Comparison of ENCODE assay signal across 8 cellular contexts in the genomic region with DNA sequence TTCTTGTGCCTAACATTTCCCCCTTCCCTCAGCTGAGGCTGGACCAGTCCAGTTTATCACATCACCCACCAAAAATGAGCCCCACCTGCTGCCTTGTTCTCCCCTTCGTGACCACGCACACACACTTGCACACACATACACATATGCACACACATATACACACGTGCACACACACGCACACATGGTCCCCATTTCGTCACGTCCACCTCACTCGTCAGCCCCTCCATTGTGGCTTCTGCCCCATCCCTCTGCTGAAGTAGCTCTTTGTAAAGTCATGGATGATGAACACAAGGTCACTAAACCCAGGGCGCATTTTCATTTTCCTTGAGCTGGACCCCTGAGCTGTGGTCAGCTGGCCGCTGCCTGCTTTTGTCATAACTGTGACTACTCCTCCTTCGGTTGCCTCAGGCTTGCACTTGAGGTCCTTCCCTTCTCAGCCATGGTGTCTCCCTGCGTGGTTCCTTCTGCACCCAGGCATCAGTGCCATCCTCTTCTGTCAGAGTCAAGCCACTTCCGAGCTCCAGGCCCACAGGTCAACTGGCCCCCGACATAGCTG.
DNase-seq lines count a peak whose midpoint lies in the region; ATAC-seq lines count a peak whose summit lies in the region.

No MANE protein-coding gene starts in this region.

- peak overlapping the region; percentile 11 to 84 (median 68) for H3K4me3 Mint-ChIP-seq in IgD-negative memory B cell

- peak overlapping the region; percentile 18 for H3K27ac ChIP-seq in mesodermal cell (ENCODE audit: low read depth, low read length, severe bottlenecking)

- WGBS in mesodermal cell (ENCODE audit: insufficient coverage in 2 of 2), 2 experiments: 97 to 99% methylated on average over 10 to 13 of the region's 13 CpGs

- DNase-seq in NCI-H1048 (lab: John Stamatoyannopoulos, UW): no peak
- DNase-seq in ureter (ENCODE audit: low spot score): no peak
- DNase-seq in NCI-H2107 (lab: John Stamatoyannopoulos, UW): no peak
- DNase-seq in occipital lobe (lab: John Stamatoyannopoulos, UW): no peak

- peaks cover 2% of the 10 kb centered on the region for H3K36me3 Mint-ChIP-seq in IgD-negative memory B cell

- no peak overlapping the region for H3K4me3 ChIP-seq in mesodermal cell (ENCODE audit: extremely low read depth, insufficient read depth, low read length, poor library complexity, severe bottlenecking)

- H3K9me3 Mint-ChIP-seq in IgD-negative memory B cell: no peaks in the 10 kb centered on the region

- peak overlapping the region in 2 of 3 donors; percentile 10 to 50 for H3K27ac Mint-ChIP-seq in IgD-negative memory B cell

- peak; percentile 38 for ATAC-seq in GM18909 (IDR thresholded peaks at IDR 0.05; ENCODE audit: poor library complexity, unreplicated experiment)
- peak; percentile 30 for ATAC-seq in HG02571 (IDR thresholded peaks at IDR 0.05; ENCODE audit: unreplicated experiment)

- no peaks in the 10 kb centered on the region for H3K36me3 ChIP-seq in mesodermal cell (ENCODE audit: control insufficient read depth, insufficient read depth, low read length)

- H3K9me3 ChIP-seq in mesodermal cell (ENCODE audit: control insufficient read depth, low read length): no peaks in the 10 kb centered on the region

- H3K27me3 Mint-ChIP-seq in IgD-negative memory B cell: peaks cover 4% of the 10 kb centered on the region

- H3K4me1 Mint-ChIP-seq in IgD-negative memory B cell: peaks cover 25 to 31% (median 27%) of the 10 kb centered on the region in 3 donors

- H3K4me1 ChIP-seq in mesodermal cell (ENCODE audit: control insufficient read depth, insufficient read depth, low read length, poor library complexity, severe bottlenecking): peaks cover 25% of the 10 kb centered on the region
